11 cellular contexts compared by ENCODE assay signal in genomic region chr3:138381413-138381901, GRCh38. TPM values are rescaled to one million over a fixed set of nuclear protein-coding genes. Genes with fewer than 3 reads are reported as not detected.
DNase-seq lines count a peak whose midpoint lies in the region; ATAC-seq, FAIRE-seq and TF ChIP-seq lines count a peak whose summit lies in the region.
"Had no signal": no experiment of that assay in that cellular context is flagged by ENCODE, and none has a peak within 500 bp of the region (broad histone marks: within the 10 kb centered on the region; RNA-seq: fewer than 3 reads in every experiment).

No MANE protein-coding gene starts in this region.

- ATAC-seq in A549, result no peak
- ATAC-seq in heart left ventricle, result peak; percentile 42 to 71 (median 70)
- ATAC-seq in HG03108 (IDR thresholded peaks at IDR 0.05; ENCODE audit: unreplicated experiment), result no peak

- H3K4me1 ChIP-seq in A549 (peaks cover 8% of the 10 kb centered on the region), ascending aorta (peaks cover 3 to 8% of the 10 kb centered on the region in 2 donors), heart left ventricle (peaks cover 9 to 81% (median 46%) of the 10 kb centered on the region in 12 donors), osteoblast (ENCODE audit: insufficient read depth, low read length) (peaks cover 14% of the 10 kb centered on the region)

- H3K79me2 ChIP-seq in osteoblast (ENCODE audit: insufficient read depth, low read length), result peaks cover 31% of the 10 kb centered on the region

- H3K27me3 ChIP-seq in ascending aorta (no peaks in the 10 kb centered on the region), heart left ventricle (no peaks in the 10 kb centered on the region), osteoblast (ENCODE audit: insufficient read depth, low read length) (no peaks in the 10 kb centered on the region)

- H3K36me3 ChIP-seq in ascending aorta, result peaks cover 2 to 7% of the 10 kb centered on the region in 2 donors
- peaks cover 0 to 30% (median 4%) of the 10 kb centered on the region in 9 donors for H3K36me3 ChIP-seq in heart left ventricle
- H3K36me3 ChIP-seq in osteoblast (ENCODE audit: insufficient read depth, low read length), result peaks cover 3% of the 10 kb centered on the region

- no peaks in the 10 kb centered on the region for H4K20me1 ChIP-seq in osteoblast (ENCODE audit: insufficient read depth, low read length)

- POLR2A ChIA-PET in A549 (lab: Yijun Ruan, JAX), result no interaction called here

- TF ChIP-seq CTCF in A549 (IDR thresholded peaks at IDR 0.05) (no peak), ascending aorta (IDR thresholded peaks at IDR 0.05) (no peak), heart left ventricle (IDR thresholded peaks at IDR 0.05) (no peak), osteoblast (IDR thresholded peaks at IDR 0.05; ENCODE audit: extremely low read depth, low read depth, low read length) (no peak)

- CTCF ChIA-PET in A549 (lab: Yijun Ruan, JAX), result no interaction called here

- 88% methylated on average over 3 of the region's 5 CpGs for WGBS in A549 (ENCODE audit: missing lambda C conversion rate)
- 38 to 50% (median 44%) methylated on average over 5 of the region's 5 CpGs for WGBS in heart left ventricle, 4 donors

- no peaks in the 10 kb centered on the region for H3K9me3 ChIP-seq in A549
- no peaks in the 10 kb centered on the region for H3K9me3 ChIP-seq in ascending aorta
- H3K9me3 ChIP-seq in heart left ventricle, result no peaks in the 10 kb centered on the region
- no peaks in the 10 kb centered on the region for H3K9me3 ChIP-seq in osteoblast (ENCODE audit: low read depth, low read length)

- H3K4me3 ChIP-seq in A549, result no peak overlapping the region
- H3K4me3 ChIP-seq in ascending aorta, result no peak overlapping the region
- peak overlapping the region in 1 of 12 donors; percentile 12 for H3K4me3 ChIP-seq in heart left ventricle
- H3K4me3 ChIP-seq in osteoblast (ENCODE audit: insufficient read depth, low read length), result no peak overlapping the region

- H2AFZ ChIP-seq in osteoblast (ENCODE audit: low read length), result peak overlapping the region; percentile 6

- FAIRE-seq in A549 (lab: Jason Lieb, UNC), result no peak
- no peak for FAIRE-seq in H54 (lab: Jason Lieb, UNC)

- DNase-seq in A549 (ENCODE audit: low read depth in 1 of 2, low spot score in 1 of 2), result no peak
- DNase-seq in ascending aorta (ENCODE audit: low spot score in 2 of 2), result no peak
- DNase-seq in heart left ventricle, result peak; percentile 66 to 80 (median 73)
- no peak for DNase-seq in osteoblast (ENCODE audit: insufficient read length, low spot score, missing footprints)
- DNase-seq in NCI-H510A treated with DMSO at 0.1 percent for 48 hours (lab: John Stamatoyannopoulos, UW), result no peak
- no peak for DNase-seq in H54 (ENCODE audit: insufficient read length, low spot score)
- no peak for DNase-seq in COR-L47 (lab: John Stamatoyannopoulos, UW)
- DNase-seq: retina had no signal

- H3K27ac ChIP-seq in A549 (peak overlapping the region in 1 of 2 experiments; percentile 65; a peak in 3 of 6 replicates), ascending aorta (peak overlapping the region; percentile 39 to 55), heart left ventricle (peak overlapping the region; percentile 66 to 96 (median 90)), osteoblast (ENCODE audit: low read depth, low read length) (peak overlapping the region; percentile 27)

- TF ChIP-seq POLR2A in A549 (IDR thresholded peaks at IDR 0.05; ENCODE audit: low read length), result no peak
- TF ChIP-seq POLR2A in heart left ventricle (IDR thresholded peaks at IDR 0.05), result no peak
- no peak for TF ChIP-seq POLR2A in H54 (IDR thresholded peaks at IDR 0.05; ENCODE audit: low read depth, low read length)

- TF ChIP-seq EP300 in A549 (IDR thresholded peaks at IDR 0.05), result no peak

- intact Hi-C loops in ascending aorta (cut with DNase I), result no loop called here
- intact Hi-C loops in heart left ventricle (cut with DNase I), result loop anchor here in 1 of 10 donors (5.0 kb wide), 1 partner anchor 34 kb away; the partner anchor contains the start of gene MRAS

- peak overlapping the region; percentile 14; the same call in 1 of the 3 replicates for H3K4me2 ChIP-seq in A549
- H3K4me2 ChIP-seq in osteoblast (ENCODE audit: insufficient read depth, low read length), result no peak overlapping the region

- no peak for TF ChIP-seq RAD21 in A549 (conservative IDR thresholded peaks at IDR 0.05 in 1 of 2, IDR thresholded peaks at IDR 0.05 in 1 of 2)

TF ChIP-seq in A549, 52 proteins besides CTCF, POLR2A, EP300 and RAD21 (continues in another document):
- TF ChIP-seq RARB (CRISPR knock-in tag; IDR thresholded peaks at IDR 0.05) (no peak), SMC3 (IDR thresholded peaks at IDR 0.05) (no peak), ZNF302 (CRISPR knock-in tag; IDR thresholded peaks at IDR 0.05) (no peak), TFCP2L1 (CRISPR knock-in tag; IDR thresholded peaks at IDR 0.05) (no peak), MAX (IDR thresholded peaks at IDR 0.05) (no peak), CHD4 (IDR thresholded peaks at IDR 0.05; ENCODE audit: borderline replicate concordance) (no peak), RNF2 (IDR thresholded peaks at IDR 0.05; ENCODE audit: borderline replicate concordance, low read depth) (no peak), EHMT2 (IDR thresholded peaks at IDR 0.05; ENCODE audit: low read depth) (no peak), HES2 (IDR thresholded peaks at IDR 0.05) (no peak), HDAC2 (IDR thresholded peaks at IDR 0.05) (no peak), FOXS1 (CRISPR knock-in tag; IDR thresholded peaks at IDR 0.05) (no peak)
- TF ChIP-seq, protein P1, sequence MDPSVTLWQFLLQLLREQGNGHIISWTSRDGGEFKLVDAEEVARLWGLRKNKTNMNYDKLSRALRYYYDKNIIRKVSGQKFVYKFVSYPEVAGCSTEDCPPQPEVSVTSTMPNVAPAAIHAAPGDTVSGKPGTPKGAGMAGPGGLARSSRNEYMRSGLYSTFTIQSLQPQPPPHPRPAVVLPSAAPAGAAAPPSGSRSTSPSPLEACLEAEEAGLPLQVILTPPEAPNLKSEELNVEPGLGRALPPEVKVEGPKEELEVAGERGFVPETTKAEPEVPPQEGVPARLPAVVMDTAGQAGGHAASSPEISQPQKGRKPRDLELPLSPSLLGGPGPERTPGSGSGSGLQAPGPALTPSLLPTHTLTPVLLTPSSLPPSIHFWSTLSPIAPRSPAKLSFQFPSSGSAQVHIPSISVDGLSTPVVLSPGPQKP (IDR thresholded peaks at IDR 0.05; ENCODE audit: low read depth, low read length), result no peak
- TF ChIP-seq, protein P2, sequence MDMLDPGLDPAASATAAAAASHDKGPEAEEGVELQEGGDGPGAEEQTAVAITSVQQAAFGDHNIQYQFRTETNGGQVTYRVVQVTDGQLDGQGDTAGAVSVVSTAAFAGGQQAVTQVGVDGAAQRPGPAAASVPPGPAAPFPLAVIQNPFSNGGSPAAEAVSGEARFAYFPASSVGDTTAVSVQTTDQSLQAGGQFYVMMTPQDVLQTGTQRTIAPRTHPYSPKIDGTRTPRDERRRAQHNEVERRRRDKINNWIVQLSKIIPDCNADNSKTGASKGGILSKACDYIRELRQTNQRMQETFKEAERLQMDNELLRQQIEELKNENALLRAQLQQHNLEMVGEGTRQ (IDR thresholded peaks at IDR 0.05), result no peak

RNA-seq across cellular contexts. Expression of gene MRAS, which starts 33.1 kb away (rescaled TPM):
- 11.2 and 12.4 TPM in 2 replicates for polyA plus RNA-seq in A549 (2011; rRNA removed)
- 7.9 and 8.9 TPM in 2 replicates for polyA plus RNA-seq in A549 (2012; cell fraction: cytosol; rRNA removed)
- polyA plus RNA-seq in A549 (2012; cell fraction: nucleus; rRNA removed), result 4.7 and 7.6 TPM in 2 replicates
- polyA plus RNA-seq in A549 (2017; fragmentation: RNase III; extraction: RNeasy Plus Mini Kit Qiagen cat#74134 plus additional on column Dnase treatment), result 11.5 to 15.0 TPM (median 13.0 TPM) in 3 replicates
- polyA minus RNA-seq in A549 (2011; rRNA and poly(A)+ RNA removed), result 11.0 and 13.9 TPM in 2 replicates
- total RNA-seq in ascending aorta, result 24.5 TPM
- total RNA-seq in heart left ventricle, result 100 to 1,000 TPM; 227 to 413 (median 254) TPM
- polyA plus RNA-seq in heart left ventricle, result 100 to 1,000 TPM; 112 to 245 TPM
- 80.7 and 81.6 TPM in 2 replicates for total RNA-seq in osteoblast
- total RNA-seq: T-helper 1 cell treated with Interleukin-12 subunit alpha and Interleukin-12 subunit beta and Interleukin-4 antibody, amounts not matched to agents 30 ng/mL and 1 ng/mL, for 36 hours had no signal

RNA-seq across cellular contexts. Expression of gene NME9, which starts 51.8 kb away (rescaled TPM):
- polyA plus RNA-seq in A549 (2011; rRNA removed) (0.05 and 0.16 TPM in 2 replicates), A549 (2017; fragmentation: RNase III; extraction: RNeasy Plus Mini Kit Qiagen cat#74134 plus additional on column Dnase treatment) (0.20 TPM in 1 of 3 replicates, not detected in the others), heart left ventricle (not detected)
- polyA plus RNA-seq in A549 (2012; cell fraction: cytosol; rRNA removed), result not detected in 2 replicates
- not detected in 2 replicates for polyA plus RNA-seq in A549 (2012; cell fraction: nucleus; rRNA removed)
- 0.15 TPM in 1 of 2 replicates, not detected in the other for polyA minus RNA-seq in A549 (2011; rRNA and poly(A)+ RNA removed)
- total RNA-seq in ascending aorta (not detected), heart left ventricle (not detected), osteoblast (not detected in 2 replicates)
- total RNA-seq: epithelial cell of proximal tubule; T-helper 1 cell treated with Interleukin-12 subunit alpha and Interleukin-12 subunit beta and Interleukin-4 antibody, amounts not matched to agents 30 ng/mL and 1 ng/mL, for 36 hours had no signal

RNA-seq across cellular contexts. Expression of gene ESYT3, which starts 53.0 kb away (rescaled TPM):
- polyA plus RNA-seq in A549 (2011; rRNA removed) (0.92 and 1.0 TPM in 2 replicates), A549 (2017; fragmentation: RNase III; extraction: RNeasy Plus Mini Kit Qiagen cat#74134 plus additional on column Dnase treatment) (1.1 to 1.7 TPM (median 1.2 TPM) in 3 replicates), heart left ventricle (1 to 10 TPM in 1 of 2 donors, under 1 TPM in 1; 0.42 to 1.0 TPM)
- 0.59 and 0.83 TPM in 2 replicates for polyA plus RNA-seq in A549 (2012; cell fraction: cytosol; rRNA removed)
- polyA plus RNA-seq in A549 (2012; cell fraction: nucleus; rRNA removed), result 2.9 and 3.0 TPM in 2 replicates
- 1.3 and 1.8 TPM in 2 replicates for polyA minus RNA-seq in A549 (2011; rRNA and poly(A)+ RNA removed)
- total RNA-seq in ascending aorta (not detected), heart left ventricle (1 to 10 TPM in 6 of 9 donors, under 1 TPM in 3; 0.87 to 2.7 (median 1.7) TPM), osteoblast (0.59 and 0.72 TPM in 2 replicates)

Comparison
In these comparisons a context has a peak if more than half of its experiments do, and no peak if none do; other contexts are left out.
1. ATAC-seq: peak in heart left ventricle (4 of 4); none in A549 (0 of 2) and HG03108 (single experiment).
2. DNase-seq: peak in heart left ventricle (5 of 5); none in A549 (0 of 2), ascending aorta (0 of 2), osteoblast (single experiment), NCI-H510A treated with DMSO at 0.1 percent for 48 hours (single experiment), H54 (single experiment) and COR-L47 (single experiment).